Comparison of ENCODE assay signal across 18 cellular contexts in genomic region chr3:59374091-59374490, GRCh38.
"Had no signal": no experiment of that assay in that cellular context is flagged by ENCODE, and none has a peak within 500 bp of the region (broad histone marks: within the 10 kb centered on the region; RNA-seq: fewer than 3 reads in every experiment).

No MANE protein-coding gene starts in this region.

- DNase-seq: dermis blood vessel endothelial cell; dorsolateral prefrontal cortex; effector CD4-positive, alpha-beta T cell; effector memory CD4-positive, alpha-beta T cell; foreskin melanocyte; gastrocnemius medialis; glutamatergic neuron; head of caudate nucleus; heart right ventricle; hippocampal formation; left cardiac atrium; left lung; lower lobe of right lung; mesendoderm; midbrain; naive thymus-derived CD4-positive, alpha-beta T cell had no signal

- H3K27me3 ChIP-seq: dorsolateral prefrontal cortex, esophagus muscularis mucosa, gastrocnemius medialis, heart right ventricle, left lung had no signal

- H3K27ac ChIP-seq: coronary artery, dorsolateral prefrontal cortex, esophagus muscularis mucosa, gastrocnemius medialis, heart right ventricle, left lung, lower lobe of right lung had no signal

- H3K36me3 ChIP-seq: esophagus muscularis mucosa, gastrocnemius medialis, heart right ventricle, left lung, lower lobe of right lung had no signal

- H3K4me1 ChIP-seq: gastrocnemius medialis, lower lobe of right lung had no signal

- ATAC-seq: gastrocnemius medialis, left cardiac atrium, left lung, lower lobe of right lung had no signal

- H3K4me3 ChIP-seq: coronary artery, dorsolateral prefrontal cortex, esophagus muscularis mucosa, gastrocnemius medialis, heart right ventricle, left lung, lower lobe of right lung had no signal

- H3K9me3 ChIP-seq: esophagus muscularis mucosa, gastrocnemius medialis, heart right ventricle, left lung, lower lobe of right lung had no signal
